Comparison of ENCODE assay signal across 11 cellular contexts in genomic region chr1:25387096-25387495, GRCh38. TPM values are rescaled to one million over a fixed set of nuclear protein-coding genes. Genes with fewer than 3 reads are reported as not detected.
DNase-seq lines count a peak whose midpoint lies in the region; ATAC-seq and TF ChIP-seq lines count a peak whose summit lies in the region.
"Not testable (repeated sequence)": the region's sequence is repeated elsewhere in the genome, so short reads cannot be mapped to it uniquely, and the experiment has no call there.
"Had no signal": no experiment of that assay in that cellular context is flagged by ENCODE, and none has a peak within 500 bp of the region (broad histone marks: within the 10 kb centered on the region; RNA-seq: fewer than 3 reads in every experiment).

No MANE protein-coding gene starts in this region.

- DNase-seq in GM23248; left lobe of liver (ENCODE audit: low spot score): not testable (repeated sequence)
- peak; percentile 21 for DNase-seq in Karpas-422
- DNase-seq in dermis microvascular lymphatic vessel endothelial cell (ENCODE audit: low read depth in 2 of 2) = peak; percentile 48 to 53
- DNase-seq in fibroblast of pulmonary artery (ENCODE audit: low read depth) = peak; percentile 35
- DNase-seq in lung microvascular endothelial cell (ENCODE audit: low read depth in 2 of 2) = peak; percentile 10 to 76

- H3K4me3 ChIP-seq in GM23248; Karpas-422 (ENCODE audit: low read length); fibroblast of pulmonary artery (replicated peaks; ENCODE audit: low read depth, low read length): not testable (repeated sequence)

- not testable (repeated sequence) for H3K79me2 ChIP-seq in GM23248 (ENCODE audit: insufficient read depth); Karpas-422 (ENCODE audit: low read length)

- H3K9me2 ChIP-seq in GM23248 (ENCODE audit: insufficient read depth); Karpas-422 (replicated peaks; ENCODE audit: insufficient read depth, low read length): not testable (repeated sequence)

- H3K27ac ChIP-seq in GM23248; Karpas-422 (ENCODE audit: low read length): not testable (repeated sequence)

- not testable (repeated sequence) for H3K27me3 ChIP-seq in GM23248 (replicated peaks; ENCODE audit: insufficient read depth); Karpas-422 (ENCODE audit: low read length)

- not testable (repeated sequence) for H3K36me3 ChIP-seq in GM23248 (ENCODE audit: low read depth); Karpas-422 (ENCODE audit: insufficient read depth, low read length)

- H3K4me2 ChIP-seq in GM23248 (ENCODE audit: unreplicated experiment); Karpas-422 (ENCODE audit: low read depth, low read length, poor library complexity, severe bottlenecking): not testable (repeated sequence)

- peak; percentile 20; the same call in 1 of the 3 replicates for ATAC-seq in SK-N-SH treated with all-trans-retinoic acid at 6 μM for 48 hours
- ATAC-seq in left lobe of liver = peak; percentile 29

- 18 to 22% methylated on average over 4 of the region's 4 CpGs for WGBS in GM23248 (ENCODE audit: low coverage in 1 of 2, low lambda C conversion rate in 2 of 2, missing lambda C conversion rate in 2 of 2), 2 experiments

- H4K20me1 ChIP-seq in GM23248 (ENCODE audit: insufficient read depth); Karpas-422 (ENCODE audit: insufficient read depth, low read depth, low read length): not testable (repeated sequence)

- not testable (repeated sequence) for H3F3A ChIP-seq in GM23248 (ENCODE audit: insufficient read depth)

- peak overlapping the region; percentile 53 for H2AFZ ChIP-seq in GM23248
- H2AFZ ChIP-seq in Karpas-422 (ENCODE audit: low read length) = not testable (repeated sequence)

- H3K9ac ChIP-seq in GM23248; Karpas-422 (ENCODE audit: low read length): not testable (repeated sequence)

- TF ChIP-seq CTCF in fibroblast of pulmonary artery (IDR thresholded peaks at IDR 0.05; ENCODE audit: low read length, missing control alignments) = not testable (repeated sequence)

- not testable (repeated sequence) for H3K9me3 ChIP-seq in GM23248 (ENCODE audit: low read depth); Karpas-422 (ENCODE audit: low read length)

- peaks cover 17% of the 10 kb centered on the region for H3K4me1 ChIP-seq in GM23248 (ENCODE audit: insufficient read depth)
- not testable (repeated sequence) for H3K4me1 ChIP-seq in Karpas-422 (ENCODE audit: low read length)

- in situ Hi-C loops in GM23248 (cut with MboI) = not testable (repeated sequence)

RNA-seq across cellular contexts. Expression of gene RHCE, which starts 33.5 kb away (rescaled TPM):
- total RNA-seq in GM23248 (2014; rRNA removed; shearing (Covaris generic)) = 0.43 and 0.89 TPM in 2 replicates
- polyA plus RNA-seq in GM23248 (2016; fragmentation: Nextera tagmentation; extraction: Ambion mirVana) = 0.90 and 1.6 TPM in 2 replicates
- total RNA-seq in Karpas-422 (2014; rRNA removed; shearing (Covaris generic); ENCODE audit: low replicate concordance) = 3.1 TPM in 2 replicates
- 0.13 and 1.9 TPM in 2 replicates for total RNA-seq in dermis microvascular lymphatic vessel endothelial cell
- 0.65 TPM for total RNA-seq in left lobe of liver
- total RNA-seq in lung microvascular endothelial cell = 0.60 and 1.3 TPM in 2 replicates
- total RNA-seq: A673, B cell, Caco-2, Calu3 had no signal

RNA-seq across cellular contexts. Expression of gene MACO1, which starts 43.6 kb away (rescaled TPM):
- 16.8 and 18.0 TPM in 2 replicates for total RNA-seq in GM23248 (2014; rRNA removed; shearing (Covaris generic))
- 10.7 and 12.4 TPM in 2 replicates for polyA plus RNA-seq in GM23248 (2016; fragmentation: Nextera tagmentation; extraction: Ambion mirVana)
- total RNA-seq in Karpas-422 (2014; rRNA removed; shearing (Covaris generic); ENCODE audit: low replicate concordance) = 29.7 and 31.4 TPM in 2 replicates
- 16.8 and 19.7 TPM in 2 replicates for total RNA-seq in dermis microvascular lymphatic vessel endothelial cell
- total RNA-seq in left lobe of liver = 34.0 TPM
- 15.9 and 21.8 TPM in 2 replicates for total RNA-seq in lung microvascular endothelial cell

RNA-seq across cellular contexts. Expression of gene TMEM50A, which starts 49.0 kb away (rescaled TPM):
- 146 and 213 TPM in 2 replicates for total RNA-seq in GM23248 (2014; rRNA removed; shearing (Covaris generic))
- polyA plus RNA-seq in GM23248 (2016; fragmentation: Nextera tagmentation; extraction: Ambion mirVana) = 453 and 455 TPM in 2 replicates
- 94.0 and 129 TPM in 2 replicates for total RNA-seq in Karpas-422 (2014; rRNA removed; shearing (Covaris generic); ENCODE audit: low replicate concordance)
- 192 and 202 TPM in 2 replicates for total RNA-seq in dermis microvascular lymphatic vessel endothelial cell
- total RNA-seq in left lobe of liver = 26.5 TPM
- total RNA-seq in lung microvascular endothelial cell = 238 and 366 TPM in 2 replicates
